Comparison of ENCODE assay signal across 14 cellular contexts in the genomic region with DNA sequence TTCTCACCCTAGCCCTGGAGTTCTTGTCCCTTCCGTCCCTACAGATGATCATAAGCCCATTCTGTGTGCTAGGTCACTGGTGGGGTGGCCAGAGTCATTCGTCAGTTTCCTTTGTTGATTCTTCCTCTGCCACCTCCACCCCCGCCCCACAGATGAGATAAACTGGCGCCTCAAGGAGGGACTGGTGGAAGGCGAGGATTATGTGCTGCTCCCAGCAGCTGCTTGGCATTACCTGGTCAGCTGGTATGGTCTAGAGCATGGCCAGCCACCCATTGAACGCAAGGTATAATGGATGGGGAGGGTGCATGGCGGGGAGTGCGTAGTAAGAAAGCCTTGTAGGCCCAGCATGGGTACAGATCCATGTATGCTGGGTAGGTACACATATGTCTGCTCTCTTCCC. TPM values are rescaled to one million over a fixed set of nuclear protein-coding genes. Genes with fewer than 3 reads are reported as not detected.
DNase-seq lines count a peak whose midpoint lies in the region; FAIRE-seq and TF ChIP-seq lines count a peak whose summit lies in the region.
"Had no signal": no experiment of that assay in that cellular context is flagged by ENCODE, and none has a peak within 500 bp of the region (broad histone marks: within the 10 kb centered on the region; RNA-seq: fewer than 3 reads in every experiment).

No MANE protein-coding gene starts in this region.

- no peaks in the 10 kb centered on the region for H3K27me3 ChIP-seq in bronchial epithelial cell (ENCODE audit: control insufficient read depth, insufficient read depth, low read length)

- H3K36me3 ChIP-seq in bronchial epithelial cell (ENCODE audit: control insufficient read depth, insufficient read depth, low read length) = peaks cover 2% of the 10 kb centered on the region

- no peak for TF ChIP-seq CTCF in bronchial epithelial cell (IDR thresholded peaks at IDR 0.05; ENCODE audit: insufficient read depth, low read length, severe bottlenecking)

- H3K4me3 ChIP-seq in bronchial epithelial cell (ENCODE audit: low read depth, low read length) = no peak overlapping the region
- H3K4me3 ChIP-seq: BLaER1 treated with 17β-estradiol and CSF1 and Interleukin-3, amounts not matched to agents 10 nM and 100 nM; HAP-1 had no signal

- no peak for DNase-seq in activated T-cell treated with anti-CD3 and anti-CD28 coated beads, Interleukin-2, amount 50 U/mL, for 24 hours
- no peak for DNase-seq in activated T-cell treated with anti-CD3 and anti-CD28 coated beads for 4 hours
- no peak for DNase-seq in bronchial epithelial cell (ENCODE audit: low read depth)
- DNase-seq in mesenteric fat pad (ENCODE audit: low spot score) = peak; percentile 47
- DNase-seq in activated naive CD4-positive, alpha-beta T cell (lab: John Stamatoyannopoulos, UW) = no peak
- DNase-seq in germinal center (ENCODE audit: low spot score) = no peak
- DNase-seq in ecto neural progenitor cell (ENCODE audit: low spot score) = no peak
- DNase-seq: ACHN; CD4-positive, CD25-positive, alpha-beta regulatory T cell; DMS53; GF-D8 had no signal

- H3K4me3 Mint-ChIP-seq in activated T-cell treated with anti-CD3 and anti-CD28 coated beads, Interleukin-2, amount 50 U/mL, for 24 hours = no peak overlapping the region
- H3K4me3 Mint-ChIP-seq: CD4-positive, CD25-positive, alpha-beta regulatory T cell had no signal

- H3K27me3 Mint-ChIP-seq in activated T-cell treated with anti-CD3 and anti-CD28 coated beads, Interleukin-2, amount 50 U/mL, for 24 hours = peaks cover 39% of the 10 kb centered on the region
- H3K27me3 Mint-ChIP-seq: CD4-positive, CD25-positive, alpha-beta regulatory T cell had no signal

- H3K9me3 Mint-ChIP-seq in activated T-cell treated with anti-CD3 and anti-CD28 coated beads, Interleukin-2, amount 50 U/mL, for 24 hours = no peaks in the 10 kb centered on the region
- H3K9me3 Mint-ChIP-seq: CD4-positive, CD25-positive, alpha-beta regulatory T cell had no signal

- peaks cover 23% of the 10 kb centered on the region for H3K4me1 Mint-ChIP-seq in activated T-cell treated with anti-CD3 and anti-CD28 coated beads, Interleukin-2, amount 50 U/mL, for 24 hours (ENCODE audit: low read depth)

- FAIRE-seq in bronchial epithelial cell (lab: Jason Lieb, UNC) = peak; percentile 52
- FAIRE-seq: H1 had no signal

- peak overlapping the region; percentile 26 for H3K27ac Mint-ChIP-seq in activated T-cell treated with anti-CD3 and anti-CD28 coated beads, Interleukin-2, amount 50 U/mL, for 24 hours
- H3K27ac Mint-ChIP-seq: CD4-positive, CD25-positive, alpha-beta regulatory T cell had no signal

- H3K36me3 Mint-ChIP-seq in activated T-cell treated with anti-CD3 and anti-CD28 coated beads, Interleukin-2, amount 50 U/mL, for 24 hours (ENCODE audit: low read depth) = peaks cover 34% of the 10 kb centered on the region

RNA-seq across cellular contexts. Expression of a gene that starts 6.4 kb away (rescaled TPM):
- total RNA-seq in bronchial epithelial cell = 6.1 and 7.3 TPM in 2 replicates
- 42.2 TPM for total RNA-seq in mesenteric fat pad

RNA-seq across cellular contexts. Expression of a gene that starts 20.7 kb away (rescaled TPM):
- total RNA-seq in bronchial epithelial cell (54.8 and 100 TPM in 2 replicates), mesenteric fat pad (80.6 TPM)

RNA-seq across cellular contexts. Expression of a gene that starts 45.6 kb away (rescaled TPM):
- total RNA-seq in bronchial epithelial cell (87.4 and 137 TPM in 2 replicates), mesenteric fat pad (189 TPM)
